Comparison of ENCODE assay signal across 20 cellular contexts in the genomic region with DNA sequence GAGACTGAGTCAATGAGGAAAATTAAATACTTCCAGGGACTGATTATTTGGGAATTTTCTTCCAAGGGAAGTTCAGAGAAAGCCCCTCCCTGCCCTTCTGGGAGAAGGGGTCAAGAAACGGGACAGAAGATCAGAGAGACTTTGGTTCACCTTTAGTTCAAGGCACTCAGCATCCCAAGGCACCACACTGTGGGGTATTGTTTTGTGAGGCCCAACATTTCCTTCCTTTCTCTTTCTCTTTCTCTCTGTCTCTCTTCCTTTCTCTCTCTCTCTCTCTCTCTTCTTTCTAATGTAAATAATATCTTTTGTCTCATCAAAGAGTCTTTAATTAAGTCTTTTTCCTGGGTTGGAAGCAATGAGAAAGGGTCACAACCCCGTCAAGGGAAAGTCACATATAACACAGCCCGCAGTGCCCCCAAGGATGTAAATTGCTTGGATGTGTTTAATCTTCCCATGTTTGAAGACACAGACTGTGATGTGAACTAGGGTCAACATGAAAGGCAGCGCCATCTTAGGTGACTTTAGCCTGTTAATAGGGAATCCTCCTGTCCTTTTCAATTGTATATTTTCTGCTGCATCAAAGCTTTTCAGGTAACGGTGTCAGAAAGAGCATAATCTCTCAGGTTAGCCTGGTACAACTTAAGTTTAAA.
A peak's percentile ranks its signal among the peaks of the same experiment; 100 is the strongest.
DNase-seq lines count a peak whose midpoint lies in the region; ATAC-seq and TF ChIP-seq lines count a peak whose summit lies in the region.
"Had no signal": no experiment of that assay in that cellular context is flagged by ENCODE, and none has a peak within 500 bp of the region (broad histone marks: within the 10 kb centered on the region; RNA-seq: fewer than 3 reads in every experiment).

No MANE protein-coding gene starts in this region.

- no peaks in the 10 kb centered on the region for H3K4me1 ChIP-seq in endodermal cell (ENCODE audit: control insufficient read depth, insufficient read depth, low read length)
- H3K4me1 ChIP-seq: BE2C had no signal

- no peak for ATAC-seq in GM18505 (IDR thresholded peaks at IDR 0.05; ENCODE audit: unreplicated experiment)
- ATAC-seq: SK-N-SH treated with all-trans-retinoic acid at 6 μM for 48 hours had no signal

- H3K9me3 Mint-ChIP-seq in endodermal cell, result peaks cover 19% of the 10 kb centered on the region
- no peaks in the 10 kb centered on the region for H3K9me3 Mint-ChIP-seq in type B pancreatic cell

- no peak for TF ChIP-seq POLR2A in GM18505 (IDR thresholded peaks at IDR 0.05; ENCODE audit: borderline replicate concordance, extremely low read depth, insufficient read depth, insufficient read length)

- H3K9me3 ChIP-seq in endodermal cell (ENCODE audit: control insufficient read depth, low read length), result peaks cover 7% of the 10 kb centered on the region
- H3K9me3 ChIP-seq: BE2C had no signal

- H3K36me3 Mint-ChIP-seq in endodermal cell (ENCODE audit: low read depth) (peaks cover 5% of the 10 kb centered on the region), type B pancreatic cell (no peaks in the 10 kb centered on the region)

- H3K4me3 Mint-ChIP-seq in endodermal cell (no peak overlapping the region), type B pancreatic cell (no peak overlapping the region)
- H3K4me3 Mint-ChIP-seq: CD4-positive, alpha-beta T cell had no signal

- TF ChIP-seq CTCF in endodermal cell (conservative IDR thresholded peaks at IDR 0.05) (no peak), type B pancreatic cell (conservative IDR thresholded peaks at IDR 0.05) (no peak), foreskin fibroblast (IDR thresholded peaks at IDR 0.05; ENCODE audit: low read depth, low read length) (no peak)

- H3K27ac ChIP-seq in endodermal cell (ENCODE audit: low read depth, low read length), result peak overlapping the region; percentile 83
- H3K27ac ChIP-seq: HL-60 had no signal

- H3K4me1 Mint-ChIP-seq in endodermal cell (peaks cover 19% of the 10 kb centered on the region), type B pancreatic cell (ENCODE audit: unreplicated experiment) (peaks cover 12% of the 10 kb centered on the region)

- H3K36me3 ChIP-seq in endodermal cell (ENCODE audit: control insufficient read depth, insufficient read depth, low read length), result no peaks in the 10 kb centered on the region
- H3K36me3 ChIP-seq: BE2C had no signal

- no peak overlapping the region for H3K4me3 ChIP-seq in endodermal cell (ENCODE audit: low read length)
- H3K4me3 ChIP-seq in foreskin fibroblast (ENCODE audit: low read depth in 1 of 2, low read length in 2 of 2), result no peak overlapping the region

- DNase-seq in NCI-H82 (lab: John Stamatoyannopoulos, UW), result peak; percentile 68
- DNase-seq in NCI-H82 treated with DMSO at 0.1 percent for 48 hours (lab: John Stamatoyannopoulos, UW; ENCODE audit: unreplicated experiment), result no peak
- DNase-seq in endodermal cell, result peak; percentile 63
- DNase-seq in left kidney (ENCODE audit: low read depth, low spot score), result peak; percentile 26
- DNase-seq in type B pancreatic cell (ENCODE audit: extremely low spot score, unreplicated experiment), result no peak
- no peak for DNase-seq in DMS153 (lab: John Stamatoyannopoulos, UW)
- DNase-seq in foreskin fibroblast, result no peak
- DNase-seq: 8988T; BE2C; CD4-positive, alpha-beta T cell; GOT3; KBM-7; NCI-H1417 treated with DMSO at 0.1 percent for 48 hours; NCI-H1930; NCI-H2171; NCI-H510A; SHP77 had no signal

- no peaks in the 10 kb centered on the region for H3K27me3 ChIP-seq in endodermal cell (ENCODE audit: control insufficient read depth, insufficient read depth, low read length, poor library complexity, severe bottlenecking)
- H3K27me3 ChIP-seq: BE2C had no signal

- no peaks in the 10 kb centered on the region for H3K27me3 Mint-ChIP-seq in endodermal cell (ENCODE audit: insufficient read depth)
- H3K27me3 Mint-ChIP-seq in type B pancreatic cell, result no peaks in the 10 kb centered on the region
- H3K27me3 Mint-ChIP-seq: CD4-positive, alpha-beta T cell had no signal

- 29 to 61% methylated on average over 2 to 5 of the region's 5 CpGs for WGBS in endodermal cell (ENCODE audit: insufficient coverage in 1 of 2, insufficient read length in 1 of 2), 2 experiments

- no peak overlapping the region for H3K9ac ChIP-seq in endodermal cell (ENCODE audit: extremely low read depth, low read length, poor library complexity, severe bottlenecking)

- H3K27ac Mint-ChIP-seq in endodermal cell, result no peak overlapping the region
- peak overlapping the region; percentile 10 for H3K27ac Mint-ChIP-seq in type B pancreatic cell
- H3K27ac Mint-ChIP-seq: CD4-positive, alpha-beta T cell had no signal

Comparison
In these comparisons a context has a peak if more than half of its experiments do, and no peak if none do; other contexts are left out.
1. DNase-seq: peak in NCI-H82 (single experiment), endodermal cell (single experiment) and left kidney (single experiment); none in NCI-H82 treated with DMSO at 0.1 percent for 48 hours (single experiment), type B pancreatic cell (single experiment), DMS153 (single experiment) and foreskin fibroblast (0 of 2).